8 cellular contexts compared by ENCODE assay signal in genomic region chr2:113288117-113288673, GRCh38. TPM values are rescaled to one million over a fixed set of nuclear protein-coding genes. Genes with fewer than 3 reads are reported as not detected.
DNase-seq lines count a peak whose midpoint lies in the region; ATAC-seq and TF ChIP-seq lines count a peak whose summit lies in the region.
"Not testable (repeated sequence)": the region's sequence is repeated elsewhere in the genome, so short reads cannot be mapped to it uniquely, and the experiment has no call there.

No MANE protein-coding gene starts in this region.

- not testable (repeated sequence) for H3K79me1 ChIP-seq in mesenchymal stem cell (replicated peaks; ENCODE audit: low read length, poor library complexity, severe bottlenecking)

- not testable (repeated sequence) for H4K20me1 ChIP-seq in HCT116 (ENCODE audit: insufficient read depth); PC-9 (ENCODE audit: insufficient read depth)

- H2BK15ac ChIP-seq in mesenchymal stem cell (ENCODE audit: low read depth, poor library complexity, severe bottlenecking) = not testable (repeated sequence)

- H3K18ac ChIP-seq in mesenchymal stem cell (ENCODE audit: low read depth in 1 of 2, low read length in 2 of 2) = not testable (repeated sequence)

- not testable (repeated sequence) for H3K79me2 ChIP-seq in HCT116 (ENCODE audit: insufficient read depth, low read length); PC-9 (ENCODE audit: low read depth)

- H3K9ac ChIP-seq in HCT116 (ENCODE audit: low read length); mesenchymal stem cell (ENCODE audit: low read length): not testable (repeated sequence)

- H3F3A ChIP-seq in PC-9 (ENCODE audit: insufficient read depth, low read depth) = peaks cover 30% of the 10 kb centered on the region

- H3K14ac ChIP-seq in mesenchymal stem cell (ENCODE audit: low read length in 2 of 2) = not testable (repeated sequence)

- not testable (repeated sequence) for TF ChIP-seq POLR2A in HCT116 (IDR thresholded peaks at IDR 0.05; ENCODE audit: borderline replicate concordance, extremely low read depth, insufficient read depth, insufficient read length)

- H4K8ac ChIP-seq in mesenchymal stem cell (ENCODE audit: low read length) = not testable (repeated sequence)

- H2BK12ac ChIP-seq in mesenchymal stem cell (ENCODE audit: low read length in 2 of 2) = not testable (repeated sequence)

- peak overlapping the region; percentile 88 for H3K27ac Mint-ChIP-seq in progenitor cell of endocrine pancreas

- 33% methylated on average over 3 of the region's 6 CpGs for WGBS in mesenchymal stem cell

- not testable (repeated sequence) for H2AFZ ChIP-seq in HCT116 (ENCODE audit: low read depth, low read length, poor library complexity, severe bottlenecking); PC-9; mesenchymal stem cell (ENCODE audit: low read depth, low read length)

- H3K9me3 ChIP-seq in HCT116 (ENCODE audit: control insufficient read depth in 1 of 2, insufficient read depth in 1 of 2, low read depth in 1 of 2, low read length in 2 of 2); PC-9 (ENCODE audit: insufficient read depth, low read depth); mesenchymal stem cell (ENCODE audit: control insufficient read depth, low read length); upper lobe of right lung: not testable (repeated sequence)

- peak overlapping the region; percentile 19; the same call in 1 of the 2 replicates for H3K4me2 ChIP-seq in HCT116 (ENCODE audit: low read length)
- peak overlapping the region; percentile 25 for H3K4me2 ChIP-seq in PC-9
- not testable (repeated sequence) for H3K4me2 ChIP-seq in mesenchymal stem cell (ENCODE audit: low read length, poor library complexity, severe bottlenecking)

- H3K4me3 Mint-ChIP-seq in progenitor cell of endocrine pancreas (ENCODE audit: low read depth) = not testable (repeated sequence)

- H3K4me1 Mint-ChIP-seq in progenitor cell of endocrine pancreas (ENCODE audit: low read depth) = peaks cover 14% of the 10 kb centered on the region

- intact Hi-C loops in HCT116 (cut with micrococcal nuclease); left colon (cut with DNase I, micrococcal nuclease); upper lobe of right lung (cut with DNase I): not testable (repeated sequence)
- intact Hi-C loops in PC-9 (cut with micrococcal nuclease; ENCODE audit: unreplicated experiment) = loop anchor here (5.0 kb wide), 1 partner anchor 646 kb away; no protein-coding TSS in a partner anchor

- not testable (repeated sequence) for H2BK120ac ChIP-seq in mesenchymal stem cell (ENCODE audit: low read depth, low read length)

- H3K4me1 ChIP-seq in HCT116 (ENCODE audit: control insufficient read depth in 1 of 2, insufficient read depth in 2 of 2, low read length in 2 of 2) = peaks cover 57 to 58% of the 10 kb centered on the region in 2 experiments
- peaks cover 64% of the 10 kb centered on the region for H3K4me1 ChIP-seq in PC-9 (replicated peaks; ENCODE audit: insufficient read depth)
- H3K4me1 ChIP-seq in mesenchymal stem cell (ENCODE audit: control insufficient read depth, insufficient read depth, low read depth, low read length) = peaks cover 18% of the 10 kb centered on the region
- H3K4me1 ChIP-seq in upper lobe of right lung = peaks cover 17% of the 10 kb centered on the region

- POLR2A ChIA-PET in HCT116 (lab: Charles Lee); PC-9 (lab: Charles Lee; ENCODE audit: unreplicated experiment): not testable (repeated sequence)

- DNase-seq in HCT116 (ENCODE audit: low read depth, low spot score); mesenchymal stem cell; progenitor cell of endocrine pancreas (ENCODE audit: low spot score, unreplicated experiment); upper lobe of right lung: not testable (repeated sequence)
- peak in 1 of 2 experiments; percentile 50 for DNase-seq in PC-9
- peak; percentile 24 for DNase-seq in foreskin melanocyte
- DNase-seq in left colon = peak in 1 of 2 donors; percentile 55

- H2AK5ac ChIP-seq in mesenchymal stem cell (ENCODE audit: low read length, severe bottlenecking) = peak overlapping the region; percentile 97

- H3K4me3 ChIP-seq in HCT116 (replicated peaks in 1 of 2; ENCODE audit: low read depth in 1 of 2, low read length in 2 of 2); PC-9; mesenchymal stem cell (ENCODE audit: insufficient read depth in 1 of 2, low read depth in 1 of 2, low read length in 2 of 2); upper lobe of right lung: not testable (repeated sequence)

- H3K36me3 ChIP-seq in HCT116 (ENCODE audit: control insufficient read depth in 1 of 2, insufficient read depth in 2 of 2, low read length in 2 of 2); PC-9 (ENCODE audit: low read depth); mesenchymal stem cell (ENCODE audit: control insufficient read depth in 1 of 2, insufficient read depth in 2 of 2, low read depth in 1 of 2, low read length in 2 of 2); upper lobe of right lung: not testable (repeated sequence)

- BruUV-seq in HCT116 (replicated peaks; lab: Mats Ljungman, UMichigan) (TSS peak; percentile 30), PC-9 (replicated peaks; lab: Mats Ljungman, UMichigan) (TSS peak; percentile 64)

- not testable (repeated sequence) for H3K9me3 Mint-ChIP-seq in progenitor cell of endocrine pancreas (ENCODE audit: low read depth)

- not testable (repeated sequence) for H3K27me3 ChIP-seq in HCT116 (ENCODE audit: insufficient read depth, low read length); PC-9 (ENCODE audit: insufficient read depth, low read depth); upper lobe of right lung
- H3K27me3 ChIP-seq in mesenchymal stem cell (ENCODE audit: control insufficient read depth in 1 of 2, insufficient read depth in 1 of 2, low read length in 2 of 2) = peaks cover 0 to 23% of the 10 kb centered on the region in 2 experiments

- peaks cover 77% of the 10 kb centered on the region for H3K27me3 Mint-ChIP-seq in progenitor cell of endocrine pancreas

- not testable (repeated sequence) for H3K23ac ChIP-seq in mesenchymal stem cell (ENCODE audit: low read length in 2 of 2)

- H3K4ac ChIP-seq in mesenchymal stem cell (ENCODE audit: low read depth in 1 of 2, low read length in 2 of 2) = not testable (repeated sequence)

- ATAC-seq in HCT116 = peak; percentile 12; the same call in 1 of the 2 replicates
- peak; percentile 69 for ATAC-seq in left colon
- peak; percentile 50 for ATAC-seq in upper lobe of right lung

- not testable (repeated sequence) for H3K36me3 Mint-ChIP-seq in progenitor cell of endocrine pancreas (ENCODE audit: insufficient read depth)

- H4K91ac ChIP-seq in mesenchymal stem cell (ENCODE audit: low read length) = not testable (repeated sequence)

- not testable (repeated sequence) for TF ChIP-seq RAD21 in HCT116 (IDR thresholded peaks at IDR 0.05; ENCODE audit: low read depth)

- not testable (repeated sequence) for H3K9me2 ChIP-seq in HCT116 (ENCODE audit: insufficient read depth); PC-9 (ENCODE audit: insufficient read depth)

- CTCF ChIA-PET in HCT116 (lab: Charles Lee); PC-9 (lab: Charles Lee): not testable (repeated sequence)

- H2BK5ac ChIP-seq in mesenchymal stem cell (ENCODE audit: low read depth, low read length, poor library complexity, severe bottlenecking) = not testable (repeated sequence)

- RAD21 ChIA-PET in HCT116 (lab: Charles Lee; ENCODE audit: low non-redundant PET in 1 of 2, low total read pairs in 2 of 2, uncharacterized antibody in 2 of 2, unreplicated experiment in 2 of 2) = not testable (repeated sequence)

- H3K27ac ChIP-seq in 22Rv1 = peak overlapping the region; percentile 64
- H3K27ac ChIP-seq in HCT116 (ENCODE audit: low read depth, low read length) = peak overlapping the region; percentile 61
- peak overlapping the region; percentile 83 for H3K27ac ChIP-seq in PC-9
- H3K27ac ChIP-seq in mesenchymal stem cell (ENCODE audit: low read length, poor library complexity, severe bottlenecking); upper lobe of right lung: not testable (repeated sequence)

- not testable (repeated sequence) for TF ChIP-seq CTCF in 22Rv1 (IDR thresholded peaks at IDR 0.05); HCT116 (IDR thresholded peaks at IDR 0.05 in 2 of 3, conservative IDR thresholded peaks at IDR 0.05 in 1 of 3; ENCODE audit: borderline replicate concordance in 1 of 3, insufficient read depth in 1 of 3, low read depth in 2 of 3, low read length in 2 of 3); PC-9 (conservative IDR thresholded peaks at IDR 0.05); progenitor cell of endocrine pancreas (IDR thresholded peaks at IDR 0.05; ENCODE audit: unreplicated experiment); upper lobe of right lung (IDR thresholded peaks at IDR 0.05)

RNA-seq across cellular contexts. Expression of gene PAX8, which starts 9.5 kb away (rescaled TPM):
- total RNA-seq in HCT116 (2021; ENCODE audit: unreplicated experiment) = 4.4 TPM
- 11.9 and 15.6 TPM in 2 replicates for polyA plus RNA-seq in HCT116 (2012)
- 5.8 and 6.4 TPM in 2 replicates for total RNA-seq in PC-9 (2021)
- total RNA-seq in left colon = 10 to 100 TPM in 1 of 2 donors, 1 to 10 TPM in 1; 1.3 to 13.2 TPM
- polyA plus RNA-seq in mesenchymal stem cell (2013, experiment 1 of 2) = 0.03 TPM
- polyA plus RNA-seq in mesenchymal stem cell (2013, experiment 2 of 2) = 0.10 TPM
- total RNA-seq in progenitor cell of endocrine pancreas = 3.9 and 8.4 TPM in 2 replicates
- 1.6 TPM for total RNA-seq in upper lobe of right lung

Comparison
In these comparisons a context has a peak if more than half of its experiments do, and no peak if none do; other contexts are left out.
1. ATAC-seq: peak in every context shown above with its lines; median percentile 69 in left colon; 50 in upper lobe of right lung; 12 in HCT116.